20 cellular contexts compared by ENCODE assay signal in the genomic region with DNA sequence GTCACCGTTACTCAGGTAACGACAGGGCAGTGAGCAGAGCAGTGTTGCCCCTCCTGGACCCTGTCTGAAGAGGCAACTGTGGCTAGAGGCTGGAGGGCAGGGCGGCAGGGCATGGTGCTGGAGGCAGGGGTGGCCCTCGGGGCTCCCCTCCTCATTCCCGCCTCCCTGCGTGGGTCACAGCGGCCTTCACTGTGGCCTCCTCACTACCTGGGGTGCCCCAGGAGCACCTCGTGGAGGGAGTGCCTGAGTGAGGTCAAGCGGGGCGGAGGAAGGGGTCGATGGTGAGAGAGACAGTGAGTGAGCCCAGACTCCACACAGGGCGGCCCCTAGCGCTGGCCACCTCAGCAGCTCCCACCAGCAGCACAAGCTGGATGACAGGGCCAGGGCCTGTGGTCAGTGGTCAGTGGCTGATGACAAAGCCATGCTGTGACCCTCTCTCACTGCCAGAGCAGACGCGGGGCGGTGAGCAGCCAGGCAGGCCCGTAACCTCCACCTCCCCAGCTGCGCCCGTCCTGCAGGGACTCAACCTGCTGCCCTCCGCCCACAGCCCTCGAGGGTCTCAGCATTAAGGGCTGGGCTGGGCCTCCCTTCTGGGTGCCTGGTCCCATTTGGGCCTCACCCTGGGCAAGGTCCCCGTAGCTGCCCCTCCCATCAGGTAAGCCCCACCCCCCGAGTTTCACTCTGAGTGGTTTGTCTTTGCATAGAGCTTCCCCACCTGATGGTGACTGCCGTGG. TPM values are rescaled to one million over a fixed set of nuclear protein-coding genes. Genes with fewer than 3 reads are reported as not detected.
DNase-seq lines count a peak whose midpoint lies in the region; ATAC-seq and TF ChIP-seq lines count a peak whose summit lies in the region.
"Had no signal": no experiment of that assay in that cellular context is flagged by ENCODE, and none has a peak within 500 bp of the region (broad histone marks: within the 10 kb centered on the region; RNA-seq: fewer than 3 reads in every experiment).

No MANE protein-coding gene starts in this region.

- no peak overlapping the region for H3K23ac ChIP-seq in IMR-90 (ENCODE audit: low read depth, low read length)

- H3K4me3 ChIP-seq in SK-N-SH (ENCODE audit: low read depth in 2 of 2, low read length in 1 of 2) (no peak overlapping the region), BLaER1 (no peak overlapping the region), IMR-90 (ENCODE audit: insufficient read depth, low read depth, low read length) (no peak overlapping the region)
- H3K4me3 ChIP-seq: mucosa of descending colon, SJSA1, stomach had no signal

- peaks cover 4% of the 10 kb centered on the region for H3K4me1 Mint-ChIP-seq in nephron progenitor cell

- no peaks in the 10 kb centered on the region for H3K9me3 Mint-ChIP-seq in nephron progenitor cell
- H3K9me3 Mint-ChIP-seq: activated naive CD8-positive, alpha-beta T cell treated with anti-CD3 and anti-CD28 coated beads, Interleukin-2, amount 10 ng/mL, durations not matched to agents 7 days and 5 days had no signal

- H3K4me2 ChIP-seq in SK-N-SH: no peak overlapping the region
- no peak overlapping the region for H3K4me2 ChIP-seq in BLaER1
- H3K4me2 ChIP-seq in IMR-90 (ENCODE audit: low read depth, low read length): no peak overlapping the region

- DNase-seq in SK-N-SH (peak; percentile 19), IMR-90 (no peak), myocyte (ENCODE audit: low read depth) (peak; percentile 67), nephron progenitor cell (no peak), NOMO-1 treated with DMSO at 0.1 percent for 48 hours (lab: John Stamatoyannopoulos, UW; ENCODE audit: unreplicated experiment) (no peak)
- DNase-seq in activated CD8-positive, alpha-beta memory T cell treated with anti-CD3 and anti-CD28 coated beads for 24 hours: no peak
- DNase-seq: activated naive CD8-positive, alpha-beta T cell treated with anti-CD3 and anti-CD28 coated beads, Interleukin-2, amount 10 ng/mL, durations not matched to agents 7 days and 5 days; BE2C; Calu3; NCI-H187 treated with DMSO at 0.1 percent for 48 hours; NCI-H226; stomach; trophoblast cell had no signal

- WGBS in SK-N-SH (ENCODE audit: low lambda C conversion rate): 68% methylated on average over 14 of the region's 24 CpGs
- WGBS in IMR-90 (ENCODE audit: extremely low coverage in 2 of 2, insufficient read length in 1 of 2), 2 experiments: 66% methylated on average over 7 of the region's 24 CpGs; no CpG with 5 or more reads in 1 of the 2 experiments

- no peak for ATAC-seq in SK-N-SH treated with all-trans-retinoic acid at 6 μM for 48 hours
- no peak for ATAC-seq in IMR-90 (ENCODE audit: low read depth)
- ATAC-seq: left lobe of liver, mucosa of descending colon had no signal

- in situ Hi-C loops in IMR-90 (cut with MboI; ENCODE audit: low sequenced_read_pairs): loop anchor here (5.0 kb wide), 1 partner anchor 75 kb away; no protein-coding TSS in a partner anchor

- H2AFZ ChIP-seq in SK-N-SH (ENCODE audit: low read depth) (no peak overlapping the region), IMR-90 (replicated peaks; ENCODE audit: low read length, poor library complexity) (peak overlapping the region; percentile 21)

- no peaks in the 10 kb centered on the region for H3K9me1 ChIP-seq in IMR-90 (ENCODE audit: insufficient read depth, low read length)

- H2BK15ac ChIP-seq in IMR-90 (ENCODE audit: low read depth, low read length): no peak overlapping the region

- TF ChIP-seq RAD21 in SK-N-SH (IDR thresholded peaks at IDR 0.05; ENCODE audit: low read length): no peak
- TF ChIP-seq RAD21 in IMR-90 (IDR thresholded peaks at IDR 0.05; ENCODE audit: low read length): no peak

- H2BK20ac ChIP-seq in IMR-90 (ENCODE audit: low read depth, low read length): no peak overlapping the region

- CTCF ChIA-PET in SK-N-SH (lab: Yijun Ruan, JAX) (interaction anchor here (0.7 to 8.1 kb wide), 7 partner anchors 10 to 153 kb away, joined by 4 to 284 read pairs (median 51); a partner anchor contains a TSS), IMR-90 (lab: Yijun Ruan, JAX) (interaction anchor here (0.6 kb wide), 1 partner anchor 146 kb away, joined by 3 read pairs; no protein-coding TSS in a partner anchor)

- TF ChIP-seq EP300 in SK-N-SH (IDR thresholded peaks at IDR 0.05; ENCODE audit: borderline replicate concordance in 1 of 2, low read depth in 1 of 2, low read length in 1 of 2): no peak

- no peaks in the 10 kb centered on the region for H3K36me3 ChIP-seq in SK-N-SH (replicated peaks in 1 of 2; ENCODE audit: control insufficient read depth in 1 of 2, insufficient read depth in 2 of 2, low read length in 1 of 2)
- peaks cover 54% of the 10 kb centered on the region for H3K36me3 ChIP-seq in BLaER1
- H3K36me3 ChIP-seq in IMR-90 (ENCODE audit: control insufficient read depth, insufficient read depth, low read length): no peaks in the 10 kb centered on the region
- H3K36me3 ChIP-seq: BE2C, SJSA1 had no signal

- H3K56ac ChIP-seq in IMR-90 (ENCODE audit: extremely low read depth, insufficient read depth, low read length): no peak overlapping the region

- TF ChIP-seq POLR2A in IMR-90 (IDR thresholded peaks at IDR 0.05; ENCODE audit: low read depth, low read length): no peak

- H3K9me2 ChIP-seq in SK-N-SH: no peaks in the 10 kb centered on the region

- H3K9ac ChIP-seq in SK-N-SH (no peak overlapping the region), BLaER1 (no peak overlapping the region), IMR-90 (ENCODE audit: low read depth, low read length) (no peak overlapping the region)

- POLR2A ChIA-PET in SK-N-SH (lab: Yijun Ruan, JAX): no interaction called here
- POLR2A ChIA-PET in IMR-90 (lab: Charles Lee; ENCODE audit: unreplicated experiment): no interaction called here

- H4K5ac ChIP-seq in IMR-90 (ENCODE audit: low read depth, low read length): no peak overlapping the region

- no peak overlapping the region for H3K14ac ChIP-seq in IMR-90 (replicated peaks; ENCODE audit: low read depth, low read length)

- no peak overlapping the region for H2BK120ac ChIP-seq in IMR-90 (ENCODE audit: low read depth, low read length)

- H3K18ac ChIP-seq in IMR-90 (ENCODE audit: low read depth, low read length): no peak overlapping the region

- no peak overlapping the region for H4K91ac ChIP-seq in IMR-90 (ENCODE audit: insufficient read depth, low read depth, low read length)

- H4K8ac ChIP-seq in IMR-90 (ENCODE audit: low read depth in 2 of 2, low read length in 2 of 2): no peak overlapping the region

- H3K36me3 Mint-ChIP-seq in nephron progenitor cell (ENCODE audit: low read depth): no peaks in the 10 kb centered on the region

- no peak overlapping the region for H3K4ac ChIP-seq in IMR-90 (ENCODE audit: low read depth, low read length)

- dilution Hi-C loops in IMR-90 (cut with HindIII; ENCODE audit: low sequenced_read_pairs, unreplicated experiment): no loop called here

- intact Hi-C loops in IMR-90 (cut with micrococcal nuclease): no loop called here

- H3K27ac Mint-ChIP-seq in nephron progenitor cell: no peak overlapping the region
- H3K27ac Mint-ChIP-seq: activated naive CD8-positive, alpha-beta T cell treated with anti-CD3 and anti-CD28 coated beads, Interleukin-2, amount 10 ng/mL, durations not matched to agents 7 days and 5 days had no signal

- H3K79me1 ChIP-seq in IMR-90 (ENCODE audit: low read depth in 1 of 2, low read length in 2 of 2): no peaks in the 10 kb centered on the region

- no peaks in the 10 kb centered on the region for H3K79me2 ChIP-seq in SK-N-SH (ENCODE audit: insufficient read depth)

- H3K27me3 ChIP-seq in SK-N-SH (ENCODE audit: insufficient read depth) (no peaks in the 10 kb centered on the region), BLaER1 (no peaks in the 10 kb centered on the region), IMR-90 (ENCODE audit: control insufficient read depth, insufficient read depth, low read length) (peaks cover 10% of the 10 kb centered on the region)
- H3K27me3 ChIP-seq: BE2C, SJSA1 had no signal

- H4K20me1 ChIP-seq in SK-N-SH (ENCODE audit: insufficient read depth) (no peaks in the 10 kb centered on the region), BLaER1 (peaks cover 68% of the 10 kb centered on the region), IMR-90 (ENCODE audit: insufficient read depth, low read length) (no peaks in the 10 kb centered on the region)

- no TSS peak for BruUV-seq in IMR-90 (replicated peaks; lab: Mats Ljungman, UMichigan)

- TF ChIP-seq CTCF in SK-N-SH (IDR thresholded peaks at IDR 0.05) (no peak), IMR-90 (conservative IDR thresholded peaks at IDR 0.05; ENCODE audit: low read depth, low read length) (no peak), nephron progenitor cell (IDR thresholded peaks at IDR 0.05) (no peak)

- H2AK5ac ChIP-seq in IMR-90 (ENCODE audit: low read depth, low read length): no peak overlapping the region

- H3K4me1 ChIP-seq in SK-N-SH (ENCODE audit: control insufficient read depth in 1 of 2, insufficient read depth in 2 of 2, low read depth in 1 of 2, low read length in 1 of 2) (peaks cover 0 to 5% of the 10 kb centered on the region in 2 experiments; a peak in 1 of 4 replicates), BLaER1 (peaks cover 40% of the 10 kb centered on the region), IMR-90 (ENCODE audit: control insufficient read depth, insufficient read depth, low read length) (peaks cover 3% of the 10 kb centered on the region; the same call in 1 of the 2 replicates)
- H3K4me1 ChIP-seq: SJSA1 had no signal

- no peak overlapping the region for H3K27ac ChIP-seq in SK-N-SH (ENCODE audit: low read depth in 2 of 2, low read length in 1 of 2)
- H3K27ac ChIP-seq in BLaER1: 0 out of 2 replicates have a peak overlapping the region, but pooled peaks have one; percentile 15
- H3K27ac ChIP-seq in IMR-90 (ENCODE audit: insufficient read depth, low read length): no peak overlapping the region
- H3K27ac ChIP-seq: 22Rv1, HL-60, SJSA1, stomach had no signal

- H3K9me3 ChIP-seq in SK-N-SH (no peaks in the 10 kb centered on the region), BLaER1 (no peaks in the 10 kb centered on the region), IMR-90 (ENCODE audit: control insufficient read depth, insufficient read depth, low read length) (no peaks in the 10 kb centered on the region; the same call in 1 of the 2 replicates)
- H3K9me3 ChIP-seq: BE2C, mucosa of descending colon, SJSA1, stomach had no signal

- no peak overlapping the region for H3K4me3 Mint-ChIP-seq in nephron progenitor cell
- H3K4me3 Mint-ChIP-seq: activated naive CD8-positive, alpha-beta T cell treated with anti-CD3 and anti-CD28 coated beads, Interleukin-2, amount 10 ng/mL, durations not matched to agents 7 days and 5 days had no signal

- H2BK5ac ChIP-seq in IMR-90 (ENCODE audit: low read depth, low read length, poor library complexity, severe bottlenecking): no peak overlapping the region

- peaks cover 8% of the 10 kb centered on the region for H3F3A ChIP-seq in SK-N-SH (replicated peaks; ENCODE audit: insufficient read depth)

- H2AK9ac ChIP-seq in IMR-90 (replicated peaks; ENCODE audit: low read depth, low read length, poor library complexity): no peak overlapping the region

- peaks cover 56% of the 10 kb centered on the region for H3K27me3 Mint-ChIP-seq in nephron progenitor cell (ENCODE audit: low read depth, poor library complexity)

RNA-seq across cellular contexts. Expression of a gene that starts 17.8 kb away (rescaled TPM):
- polyA plus RNA-seq in SK-N-SH (2012; rRNA removed): 0.03 TPM in 1 of 2 replicates, not detected in the other
- 0.03 TPM in 1 of 2 replicates, not detected in the other for polyA plus RNA-seq in SK-N-SH (2012; cell fraction: cytosol; rRNA removed)
- polyA plus RNA-seq in SK-N-SH (2012; cell fraction: nucleus; rRNA removed): 0.28 and 0.37 TPM in 2 replicates
- total RNA-seq in IMR-90 (2012; rRNA removed): under 0.01 TPM in 2 replicates
- 0.10 and 0.19 TPM in 2 replicates for polyA plus RNA-seq in IMR-90 (2012; rRNA removed)
- polyA plus RNA-seq in IMR-90 (2012; cell fraction: cytosol; rRNA removed): 0.15 and 0.43 TPM in 2 replicates
- 1.9 and 3.3 TPM in 2 replicates for polyA plus RNA-seq in IMR-90 (2012; cell fraction: nucleus; rRNA removed; ENCODE audit: low replicate concordance)
- not detected in 2 replicates for total RNA-seq in myocyte
- polyA plus RNA-seq in myocyte (2012): 0.18 TPM
- total RNA-seq: SJSA1 had no signal

RNA-seq across cellular contexts. Expression of a gene that starts 26.6 kb away (rescaled TPM):
- 23.7 and 26.8 TPM in 2 replicates for polyA plus RNA-seq in SK-N-SH (2012; rRNA removed)
- 15.1 and 21.2 TPM in 2 replicates for polyA plus RNA-seq in SK-N-SH (2012; cell fraction: cytosol; rRNA removed)
- polyA plus RNA-seq in SK-N-SH (2012; cell fraction: nucleus; rRNA removed): 15.7 and 19.5 TPM in 2 replicates
- total RNA-seq in IMR-90 (2012; rRNA removed): 17.7 and 19.7 TPM in 2 replicates
- 18.6 and 21.4 TPM in 2 replicates for polyA plus RNA-seq in IMR-90 (2012; rRNA removed)
- polyA plus RNA-seq in IMR-90 (2012; cell fraction: cytosol; rRNA removed): 17.8 and 18.2 TPM in 2 replicates
- polyA plus RNA-seq in IMR-90 (2012; cell fraction: nucleus; rRNA removed; ENCODE audit: low replicate concordance): 9.9 and 13.1 TPM in 2 replicates
- 12.9 and 15.9 TPM in 2 replicates for total RNA-seq in myocyte
- polyA plus RNA-seq in myocyte (2012): 14.0 TPM

Comparison
In these comparisons a context has a peak if more than half of its experiments do, and no peak if none do; other contexts are left out.
1. DNase-seq: peak in SK-N-SH (single experiment) and myocyte (single experiment); none in IMR-90 (single experiment), nephron progenitor cell (single experiment), NOMO-1 treated with DMSO at 0.1 percent for 48 hours (single experiment) and activated CD8-positive, alpha-beta memory T cell treated with anti-CD3 and anti-CD28 coated beads for 24 hours (single experiment).